In genomic region chr18:68721681-68722583, GRCh38 we compare ENCODE assay signal across 8 cellular contexts. TPM values are rescaled to one million over a fixed set of nuclear protein-coding genes. Genes with fewer than 3 reads are reported as not detected.
DNase-seq lines count a peak whose midpoint lies in the region; ATAC-seq and TF ChIP-seq lines count a peak whose summit lies in the region.

No MANE protein-coding gene starts in this region.

- no peak for TF ChIP-seq EP300 in suprapubic skin (IDR thresholded peaks at IDR 0.05)

- in situ Hi-C loops in GM13977 (cut with MboI; ENCODE audit: low pct_unique_long_range_greater_than_20kb, low sequenced_read_pairs, unreplicated experiment), result no loop called here

- peak overlapping the region; percentile 47 for H3K4me3 ChIP-seq in MM.1S (ENCODE audit: low read length)
- H3K4me3 ChIP-seq in fibroblast of the aortic adventitia (ENCODE audit: low read depth, low read length), result peak overlapping the region; percentile 62
- peak overlapping the region; percentile 37 for H3K4me3 ChIP-seq in suprapubic skin

- peaks cover 4% of the 10 kb centered on the region for H3K27me3 Mint-ChIP-seq in endothelial cell (ENCODE audit: unreplicated experiment)

- H3K4me3 Mint-ChIP-seq in endothelial cell (ENCODE audit: unreplicated experiment), result no peak overlapping the region

- H3K27ac ChIP-seq in MM.1S (ENCODE audit: low read length), result peak overlapping the region; percentile 33; the same call in 1 of the 2 replicates
- peak overlapping the region; percentile 60 for H3K27ac ChIP-seq in suprapubic skin

- H3K9ac ChIP-seq in MM.1S (ENCODE audit: low read length), result peak overlapping the region; percentile 12; the same call in 1 of the 2 replicates

- no peak for TF ChIP-seq POLR2A in suprapubic skin (IDR thresholded peaks at IDR 0.05)

- H2AFZ ChIP-seq in MM.1S (ENCODE audit: low read length), result peak overlapping the region; percentile 29

- ATAC-seq in GM21737 (IDR thresholded peaks at IDR 0.05; ENCODE audit: unreplicated experiment), result peak; percentile 79

- H3F3A ChIP-seq in MM.1S (ENCODE audit: insufficient read depth, low read length), result no peaks in the 10 kb centered on the region

- H3K36me3 ChIP-seq in MM.1S (replicated peaks; ENCODE audit: insufficient read depth, low read length), result no peaks in the 10 kb centered on the region
- H3K36me3 ChIP-seq in suprapubic skin, result no peaks in the 10 kb centered on the region

- H3K79me2 ChIP-seq in MM.1S (ENCODE audit: low read length), result no peaks in the 10 kb centered on the region

- peak; percentile 32 for DNase-seq in GM13977 (ENCODE audit: low spot score)
- peak; percentile 75 for DNase-seq in MM.1S
- DNase-seq in fibroblast of the aortic adventitia (ENCODE audit: low read depth), result peak; percentile 62
- no peak for DNase-seq in suprapubic skin (ENCODE audit: low spot score in 2 of 2)
- no peak for DNase-seq in NCI-H1417 (lab: John Stamatoyannopoulos, UW)
- no peak for DNase-seq in endothelial cell (ENCODE audit: low spot score)
- no peak for DNase-seq in NCI-H524 treated with DMSO at 0.1 percent for 48 hours (lab: John Stamatoyannopoulos, UW)

- no peaks in the 10 kb centered on the region for H3K27me3 ChIP-seq in MM.1S (replicated peaks; ENCODE audit: insufficient read depth, low read length)
- H3K27me3 ChIP-seq in suprapubic skin, result no peaks in the 10 kb centered on the region

- H3K4me2 ChIP-seq in MM.1S (ENCODE audit: low read depth, low read length), result peak overlapping the region; percentile 61

- H3K9me2 ChIP-seq in MM.1S (replicated peaks; ENCODE audit: insufficient read depth, low read length), result no peaks in the 10 kb centered on the region

- no peak overlapping the region for H3K27ac Mint-ChIP-seq in endothelial cell (ENCODE audit: unreplicated experiment)

- H4K20me1 ChIP-seq in MM.1S (ENCODE audit: insufficient read depth, low read length), result no peaks in the 10 kb centered on the region

- H3K9me3 ChIP-seq in MM.1S (replicated peaks; ENCODE audit: insufficient read depth, low read length), result no peaks in the 10 kb centered on the region
- H3K9me3 ChIP-seq in suprapubic skin, result no peaks in the 10 kb centered on the region

- no peaks in the 10 kb centered on the region for H3K9me3 Mint-ChIP-seq in endothelial cell (ENCODE audit: unreplicated experiment)

- TF ChIP-seq CTCF in GM13977 (IDR thresholded peaks at IDR 0.05; ENCODE audit: extremely low read depth, insufficient read depth, missing control alignments) (no peak), MM.1S (IDR thresholded peaks at IDR 0.05; ENCODE audit: low read length) (no peak), fibroblast of the aortic adventitia (IDR thresholded peaks at IDR 0.05; ENCODE audit: insufficient read depth, low read length) (no peak), suprapubic skin (IDR thresholded peaks at IDR 0.05) (no peak), endothelial cell (IDR thresholded peaks at IDR 0.05; ENCODE audit: unreplicated experiment) (no peak)

- WGBS in suprapubic skin, result 25% methylated on average over 8 of the region's 8 CpGs

- H3K4me1 ChIP-seq in MM.1S (ENCODE audit: low read length) (peaks cover 11% of the 10 kb centered on the region; the same call in 1 of the 2 replicates), suprapubic skin (peaks cover 9% of the 10 kb centered on the region)

- no peaks in the 10 kb centered on the region for H3K4me1 Mint-ChIP-seq in endothelial cell (ENCODE audit: unreplicated experiment)

- no peaks in the 10 kb centered on the region for H3K36me3 Mint-ChIP-seq in endothelial cell (ENCODE audit: low read depth, unreplicated experiment)

RNA-seq across cellular contexts. Expression of gene TMX3, which starts 7.0 kb away (rescaled TPM):
- total RNA-seq in fibroblast of the aortic adventitia (ENCODE audit: low replicate concordance) (80.8 and 93.3 TPM in 2 replicates), suprapubic skin (10 to 100 TPM; 19.1 to 44.0 (median 25.3) TPM), endothelial cell (ENCODE audit: unreplicated experiment) (57.0 TPM)

Comparison
In these comparisons a context has a peak if more than half of its experiments do, and no peak if none do; other contexts are left out.
1. DNase-seq: peak in GM13977 (single experiment), MM.1S (single experiment) and fibroblast of the aortic adventitia (single experiment); none in suprapubic skin (0 of 2), NCI-H1417 (0 of 3), endothelial cell (single experiment) and NCI-H524 treated with DMSO at 0.1 percent for 48 hours (single experiment).
2. Peak in every context shown above with its lines, with median percentiles within 50 percentile points of each other: H3K4me3 ChIP-seq.